In genomic region chr10:130387936-130388580, GRCh38 we compare ENCODE assay signal across 28 cellular contexts.
"Had no signal": no experiment of that assay in that cellular context is flagged by ENCODE, and none has a peak within 500 bp of the region (broad histone marks: within the 10 kb centered on the region; RNA-seq: fewer than 3 reads in every experiment).

No MANE protein-coding gene starts in this region.

- H3K36me3 ChIP-seq: brain microvascular endothelial cell, esophagus muscularis mucosa, gastrocnemius medialis had no signal

- H3K4me3 ChIP-seq: esophagus muscularis mucosa, gastrocnemius medialis had no signal

- H3K9me3 ChIP-seq: gastrocnemius medialis had no signal

- DNase-seq: activated CD4-positive, alpha-beta memory T cell treated with anti-CD3 and anti-CD28 coated beads, Interleukin-2, amount 10 ng/mL, durations not matched to agents 7 days and 5 days; activated CD4-positive, alpha-beta T cell treated with anti-CD3 and anti-CD28 coated beads for 1 hour; activated CD4-positive, alpha-beta T cell treated with anti-CD3 and anti-CD28 coated beads for 4 hours; activated CD4-positive, alpha-beta T cell treated with anti-CD3 and anti-CD28 coated beads, Interleukin-2, amount 10 ng/mL, durations not matched to agents 7 days and 5 days; activated CD4-positive, alpha-beta T cell treated with anti-CD3 and anti-CD28 coated beads, Interleukin-2, amount 50 U/mL, for 4 hours; activated CD4-positive, CD25-positive, alpha-beta regulatory T cell; activated CD8-positive, alpha-beta memory T cell treated with anti-CD3 and anti-CD28 coated beads, Interleukin-2, amount 50 U/mL, for 48 hours; activated effector memory CD4-positive, alpha-beta T cell treated with Interleukin-2 at 50 U/mL for 16 hours; activated gamma-delta T cell treated with Interleukin-2 at 50 U/mL for 16 hours; activated naive CD4-positive, alpha-beta T cell treated with anti-CD3 and anti-CD28 coated beads, Interleukin-2, amount 50 U/mL, for 16 hours; activated naive CD4-positive, alpha-beta T cell treated with Interleukin-2 at 50 U/mL for 16 hours; activated T-cell treated with anti-CD3 and anti-CD28 coated beads for 4 hours; activated T-cell treated with anti-CD3 and anti-CD28 coated beads, Interleukin-2, amount 50 U/mL, for 24 hours; amniotic stem cell; anterior cingulate cortex; brain microvascular endothelial cell; caudate nucleus; cortex of kidney; dermis blood vessel endothelial cell; effector CD4-positive, alpha-beta T cell; effector memory CD8-positive, alpha-beta T cell; erythroblast; foreskin keratinocyte; gastrocnemius medialis; glutamatergic neuron; T-helper 2 cell had no signal

- H3K27ac ChIP-seq: brain microvascular endothelial cell, esophagus muscularis mucosa, foreskin keratinocyte, gastrocnemius medialis had no signal

- H3K4me1 ChIP-seq: esophagus muscularis mucosa, foreskin keratinocyte, gastrocnemius medialis had no signal

- ATAC-seq: activated T-helper 17 cell treated with anti-CD3 and anti-CD28 coated beads, Interleukin-2, amount 50 U/mL, for 72 hours; effector memory CD8-positive, alpha-beta T cell; foreskin keratinocyte; gastrocnemius medialis had no signal

- H3K27me3 ChIP-seq: brain microvascular endothelial cell, foreskin keratinocyte, gastrocnemius medialis had no signal
